In the genomic region with DNA sequence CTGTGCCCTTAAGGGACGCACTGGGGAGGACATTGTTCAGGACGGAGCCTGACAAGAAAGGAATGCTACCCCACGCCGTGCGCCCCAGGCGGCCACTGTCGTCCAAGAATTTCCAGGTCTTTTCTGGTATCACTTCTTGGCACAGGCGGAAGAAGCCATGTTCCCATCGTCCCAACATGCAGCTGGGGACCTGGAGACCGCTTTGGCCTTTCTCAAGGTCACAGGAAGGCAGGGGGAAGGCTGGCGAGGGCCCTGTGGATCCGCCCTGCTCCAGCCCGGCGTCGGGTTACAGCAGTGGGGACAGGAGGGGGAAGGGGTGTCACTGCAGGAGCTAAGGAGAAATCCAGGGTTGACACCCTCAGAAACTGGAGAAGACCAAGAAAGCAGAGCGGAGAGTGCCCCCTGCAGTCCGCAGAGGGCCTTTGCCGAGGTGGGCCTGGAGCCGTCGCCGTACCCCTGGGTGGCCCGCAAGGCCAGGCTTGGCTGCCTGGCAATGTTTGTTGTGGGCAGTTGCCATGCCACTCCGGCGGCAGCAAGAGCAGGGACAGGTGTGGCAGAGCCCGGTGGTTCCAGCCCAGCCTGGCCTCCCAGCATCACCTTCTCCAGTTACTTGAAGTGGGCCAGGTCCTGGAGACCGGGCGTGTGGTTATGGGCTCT, we compare ENCODE assay signal across 1 cellular context.
TF ChIP-seq lines count a peak whose summit lies in the region.

No MANE protein-coding gene starts in this region.

TF ChIP-seq in GM23338, 12 proteins besides CTCF, POLR2A, EP300 and RAD21 (continued from another document):
- TF ChIP-seq, protein P1, sequence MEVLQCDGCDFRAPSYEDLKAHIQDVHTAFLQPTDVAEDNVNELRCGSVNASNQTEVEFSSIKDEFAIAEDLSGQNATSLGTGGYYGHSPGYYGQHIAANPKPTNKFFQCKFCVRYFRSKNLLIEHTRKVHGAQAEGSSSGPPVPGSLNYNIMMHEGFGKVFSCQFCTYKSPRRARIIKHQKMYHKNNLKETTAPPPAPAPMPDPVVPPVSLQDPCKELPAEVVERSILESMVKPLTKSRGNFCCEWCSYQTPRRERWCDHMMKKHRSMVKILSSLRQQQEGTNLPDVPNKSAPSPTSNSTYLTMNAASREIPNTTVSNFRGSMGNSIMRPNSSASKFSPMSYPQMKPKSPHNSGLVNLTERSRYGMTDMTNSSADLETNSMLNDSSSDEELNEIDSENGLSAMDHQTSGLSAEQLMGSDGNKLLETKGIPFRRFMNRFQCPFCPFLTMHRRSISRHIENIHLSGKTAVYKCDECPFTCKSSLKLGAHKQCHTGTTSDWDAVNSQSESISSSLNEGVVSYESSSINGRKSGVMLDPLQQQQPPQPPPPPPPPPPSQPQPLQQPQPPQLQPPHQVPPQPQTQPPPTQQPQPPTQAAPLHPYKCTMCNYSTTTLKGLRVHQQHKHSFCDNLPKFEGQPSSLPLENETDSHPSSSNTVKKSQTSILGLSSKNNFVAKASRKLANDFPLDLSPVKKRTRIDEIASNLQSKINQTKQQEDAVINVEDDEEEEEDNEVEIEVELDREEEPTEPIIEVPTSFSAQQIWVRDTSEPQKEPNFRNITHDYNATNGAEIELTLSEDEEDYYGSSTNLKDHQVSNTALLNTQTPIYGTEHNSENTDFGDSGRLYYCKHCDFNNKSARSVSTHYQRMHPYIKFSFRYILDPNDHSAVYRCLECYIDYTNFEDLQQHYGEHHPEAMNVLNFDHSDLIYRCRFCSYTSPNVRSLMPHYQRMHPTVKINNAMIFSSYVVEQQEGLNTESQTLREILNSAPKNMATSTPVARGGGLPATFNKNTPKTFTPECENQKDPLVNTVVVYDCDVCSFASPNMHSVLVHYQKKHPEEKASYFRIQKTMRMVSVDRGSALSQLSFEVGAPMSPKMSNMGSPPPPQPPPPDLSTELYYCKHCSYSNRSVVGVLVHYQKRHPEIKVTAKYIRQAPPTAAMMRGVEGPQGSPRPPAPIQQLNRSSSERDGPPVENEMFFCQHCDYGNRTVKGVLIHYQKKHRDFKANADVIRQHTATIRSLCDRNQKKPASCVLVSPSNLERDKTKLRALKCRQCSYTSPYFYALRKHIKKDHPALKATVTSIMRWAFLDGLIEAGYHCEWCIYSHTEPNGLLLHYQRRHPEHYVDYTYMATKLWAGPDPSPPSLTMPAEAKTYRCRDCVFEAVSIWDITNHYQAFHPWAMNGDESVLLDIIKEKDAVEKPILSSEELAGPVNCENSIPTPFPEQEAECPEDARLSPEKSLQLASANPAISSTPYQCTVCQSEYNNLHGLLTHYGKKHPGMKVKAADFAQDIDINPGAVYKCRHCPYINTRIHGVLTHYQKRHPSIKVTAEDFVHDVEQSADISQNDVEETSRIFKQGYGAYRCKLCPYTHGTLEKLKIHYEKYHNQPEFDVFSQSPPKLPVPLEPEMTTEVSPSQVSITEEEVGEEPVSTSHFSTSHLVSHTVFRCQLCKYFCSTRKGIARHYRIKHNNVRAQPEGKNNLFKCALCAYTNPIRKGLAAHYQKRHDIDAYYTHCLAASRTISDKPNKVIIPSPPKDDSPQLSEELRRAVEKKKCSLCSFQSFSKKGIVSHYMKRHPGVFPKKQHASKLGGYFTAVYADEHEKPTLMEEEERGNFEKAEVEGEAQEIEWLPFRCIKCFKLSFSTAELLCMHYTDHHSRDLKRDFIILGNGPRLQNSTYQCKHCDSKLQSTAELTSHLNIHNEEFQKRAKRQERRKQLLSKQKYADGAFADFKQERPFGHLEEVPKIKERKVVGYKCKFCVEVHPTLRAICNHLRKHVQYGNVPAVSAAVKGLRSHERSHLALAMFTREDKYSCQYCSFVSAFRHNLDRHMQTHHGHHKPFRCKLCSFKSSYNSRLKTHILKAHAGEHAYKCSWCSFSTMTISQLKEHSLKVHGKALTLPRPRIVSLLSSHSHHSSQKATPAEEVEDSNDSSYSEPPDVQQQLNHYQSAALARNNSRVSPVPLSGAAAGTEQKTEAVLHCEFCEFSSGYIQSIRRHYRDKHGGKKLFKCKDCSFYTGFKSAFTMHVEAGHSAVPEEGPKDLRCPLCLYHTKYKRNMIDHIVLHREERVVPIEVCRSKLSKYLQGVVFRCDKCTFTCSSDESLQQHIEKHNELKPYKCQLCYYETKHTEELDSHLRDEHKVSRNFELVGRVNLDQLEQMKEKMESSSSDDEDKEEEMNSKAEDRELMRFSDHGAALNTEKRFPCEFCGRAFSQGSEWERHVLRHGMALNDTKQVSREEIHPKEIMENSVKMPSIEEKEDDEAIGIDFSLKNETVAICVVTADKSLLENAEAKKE (CRISPR knock-in tag; IDR thresholded peaks at IDR 0.05), result peak; percentile 43; the same call in 1 of the 2 replicates
- 0 out of 2 replicates have a peak, but pooled peaks have one; percentile 28 for TF ChIP-seq CREB1 (CRISPR knock-in tag; IDR thresholded peaks at IDR 0.05; ENCODE audit: low read depth)
- no peak for TF ChIP-seq ZNF331 (CRISPR knock-in tag; IDR thresholded peaks at IDR 0.05; ENCODE audit: low read depth)
- TF ChIP-seq JUNB (IDR thresholded peaks at IDR 0.05; ENCODE audit: unreplicated experiment), result no peak
- no peak for TF ChIP-seq STAT1 (IDR thresholded peaks at IDR 0.05; ENCODE audit: unreplicated experiment)
